ENCODE assay signal across 8 cellular contexts in the genomic region with DNA sequence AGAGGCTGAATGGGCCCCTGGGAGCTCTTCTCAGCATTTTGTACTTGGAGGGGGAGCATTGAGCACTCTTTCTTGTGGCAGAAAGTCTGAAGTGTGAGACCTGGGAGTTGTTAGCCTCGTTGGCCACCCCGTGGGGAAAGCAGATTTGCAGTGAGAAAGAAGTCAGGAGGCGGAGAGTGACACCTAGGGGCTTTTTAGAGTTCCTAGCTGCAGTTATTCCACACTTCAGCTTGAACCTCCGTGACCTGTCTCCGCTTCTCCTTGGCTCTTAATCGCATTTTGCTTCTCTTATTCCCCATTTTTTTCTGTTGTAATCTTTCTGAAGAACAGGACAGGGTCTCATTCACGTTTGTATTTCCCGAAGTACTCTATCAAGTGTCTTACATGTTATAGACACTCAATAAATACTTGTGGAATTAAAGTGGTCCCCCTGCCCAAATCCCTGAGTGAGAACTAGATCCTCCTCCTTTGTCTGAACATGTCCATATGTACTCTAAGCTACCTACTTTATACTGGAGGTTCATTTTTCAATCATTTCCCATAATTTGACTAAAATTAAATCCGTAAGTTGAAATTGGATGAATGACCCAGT. TPM values are rescaled to one million over a fixed set of nuclear protein-coding genes. Genes with fewer than 3 reads are reported as not detected.
A peak's percentile ranks its signal among the peaks of the same experiment; 100 is the strongest.
DNase-seq lines count a peak whose midpoint lies in the region; ATAC-seq and TF ChIP-seq lines count a peak whose summit lies in the region.

No MANE protein-coding gene starts in this region.

- DNase-seq in DMS79 (lab: John Stamatoyannopoulos, UW) (peak; percentile 35), NOMO-1 (lab: John Stamatoyannopoulos, UW; ENCODE audit: unreplicated experiment in 2 of 2) (peak; percentile 51 to 62), epithelial cell of esophagus (ENCODE audit: low read depth) (peak; percentile 87), myocyte (ENCODE audit: low read depth) (peak; percentile 84), superior temporal gyrus (ENCODE audit: extremely low spot score) (peak; percentile 84)
- peak; percentile 56 for DNase-seq in activated CD8-positive, alpha-beta memory T cell treated with anti-CD3 and anti-CD28 coated beads, Interleukin-2, amount 50 U/mL, for 4 hours

- ATAC-seq in GM21381 (IDR thresholded peaks at IDR 0.05; ENCODE audit: unreplicated experiment) (peak; percentile 90), HG03575 (IDR thresholded peaks at IDR 0.05; ENCODE audit: extremely low read depth, insufficient number of reproducible peaks, low FRiP score, unreplicated experiment) (peak; percentile 66)

- H3K4me3 ChIP-seq in epithelial cell of esophagus (ENCODE audit: low read length): no peak overlapping the region

- TF ChIP-seq CTCF in epithelial cell of esophagus (IDR thresholded peaks at IDR 0.05; ENCODE audit: insufficient read depth, low read depth, low read length, missing control alignments): peak; percentile 91

RNA-seq across cellular contexts. Expression of a gene that starts 14.5 kb away (rescaled TPM):
- not detected in 2 replicates for total RNA-seq in myocyte
- polyA plus RNA-seq in myocyte (2012): not detected

RNA-seq across cellular contexts. Expression of a gene that starts 17.0 kb away (rescaled TPM):
- not detected in 2 replicates for total RNA-seq in myocyte
- not detected for polyA plus RNA-seq in myocyte (2012)

Comparison
In these comparisons a context has a peak if more than half of its experiments do, and no peak if none do; other contexts are left out.
1. DNase-seq: peak in every context shown above with its lines; median percentile 87 in epithelial cell of esophagus; 84 in myocyte; 84 in superior temporal gyrus; 56 in NOMO-1; 56 in activated CD8-positive, alpha-beta memory T cell treated with anti-CD3 and anti-CD28 coated beads, Interleukin-2, amount 50 U/mL, for 4 hours; 35 in DMS79.